1 cellular context compared by ENCODE assay signal in the genomic region with DNA sequence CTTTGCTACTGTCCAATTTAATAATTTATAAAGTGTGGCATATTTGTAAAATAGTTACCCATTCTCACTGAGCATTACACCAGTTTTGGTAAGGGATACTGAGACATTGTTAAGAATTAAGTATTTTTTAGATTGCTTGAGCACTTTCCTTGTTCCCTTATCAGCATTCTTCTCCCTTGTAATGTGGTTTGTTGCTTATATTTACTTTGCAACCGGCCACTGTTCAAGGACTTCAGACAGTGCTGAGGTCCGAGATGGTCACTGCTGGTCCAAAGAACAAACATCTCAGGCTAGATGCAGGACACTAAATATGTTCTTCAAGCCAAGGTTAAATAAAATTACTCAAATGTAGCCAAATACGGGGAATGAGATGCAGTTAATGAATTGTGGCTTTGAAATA.
TF ChIP-seq lines count a peak whose summit lies in the region.

No MANE protein-coding gene starts in this region.

TF ChIP-seq in K562, 482 proteins besides CTCF, POLR2A, EP300 and RAD21:
- TF ChIP-seq CBX2 (IDR thresholded peaks at IDR 0.05; ENCODE audit: insufficient read depth, low read length, poor library complexity, severe bottlenecking) (peak; percentile 41), HDAC8 (tag; IDR thresholded peaks at IDR 0.05) (no peak)
